1 cellular context compared by ENCODE assay signal in genomic region chr13:43848250-43848649, GRCh38.
TF ChIP-seq lines count a peak whose summit lies in the region.

No MANE protein-coding gene starts in this region.

TF ChIP-seq in GM23338, 12 proteins besides CTCF, POLR2A, EP300 and RAD21 (continued from another document):
- TF ChIP-seq REST (IDR thresholded peaks at IDR 0.05; ENCODE audit: unreplicated experiment), result no peak
